ENCODE assay signal across 21 cellular contexts in the genomic region with DNA sequence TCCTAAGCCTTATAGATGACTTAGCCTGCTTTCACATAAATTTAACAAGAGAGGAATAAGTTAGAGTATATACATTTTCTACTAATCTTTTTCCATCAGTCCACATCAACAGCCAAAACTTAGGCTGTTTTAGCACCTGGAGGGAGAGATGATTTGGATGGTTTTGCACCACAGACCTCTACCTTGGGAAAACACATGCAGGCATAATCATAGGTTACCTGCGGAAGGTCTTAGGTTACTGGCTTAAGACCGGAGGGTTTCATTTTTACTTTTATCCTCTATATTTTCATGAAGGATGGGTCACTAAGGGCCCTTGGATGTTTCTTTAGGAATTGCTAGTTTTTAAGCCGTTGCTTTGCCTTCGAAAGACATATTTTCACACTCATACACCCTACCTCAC.
DNase-seq lines count a peak whose midpoint lies in the region; ATAC-seq, FAIRE-seq and TF ChIP-seq lines count a peak whose summit lies in the region.
"Had no signal": no experiment of that assay in that cellular context is flagged by ENCODE, and none has a peak within 500 bp of the region (broad histone marks: within the 10 kb centered on the region; RNA-seq: fewer than 3 reads in every experiment).

No MANE protein-coding gene starts in this region.

- H3K4me1 ChIP-seq in mammary epithelial cell (ENCODE audit: insufficient read depth, low read length) (peaks cover 85% of the 10 kb centered on the region), breast epithelium (no peaks in the 10 kb centered on the region), colonic mucosa (no peaks in the 10 kb centered on the region), hepatocyte (ENCODE audit: insufficient read depth) (peaks cover 3% of the 10 kb centered on the region)
- H3K4me1 ChIP-seq: HAP-1 had no signal

- intact Hi-C loops in mammary epithelial cell (cut with micrococcal nuclease) (no loop called here), breast epithelium (cut with DNase I; ENCODE audit: low total_unique reads) (no loop called here), colonic mucosa (cut with DNase I) (no loop called here)

- H4K20me1 ChIP-seq in mammary epithelial cell (ENCODE audit: insufficient read depth, low read length) (no peaks in the 10 kb centered on the region), hepatocyte (ENCODE audit: insufficient read depth, poor library complexity, severe bottlenecking) (no peaks in the 10 kb centered on the region)

- H3K9me3 ChIP-seq in mammary epithelial cell (replicated peaks; ENCODE audit: insufficient read depth, low read length): no peaks in the 10 kb centered on the region
- no peaks in the 10 kb centered on the region for H3K9me3 ChIP-seq in breast epithelium
- H3K9me3 ChIP-seq in colonic mucosa: no peaks in the 10 kb centered on the region
- H3K9me3 ChIP-seq in hepatocyte (ENCODE audit: low read depth): no peaks in the 10 kb centered on the region
- H3K9me3 ChIP-seq: BE2C, HAP-1 had no signal

- H3K4me2 ChIP-seq in mammary epithelial cell (ENCODE audit: insufficient read depth, low read depth, low read length) (peak overlapping the region; percentile 51), hepatocyte (no peak overlapping the region)

- TF ChIP-seq CTCF in mammary epithelial cell (conservative IDR thresholded peaks at IDR 0.05 in 1 of 2, IDR thresholded peaks at IDR 0.05 in 1 of 2; ENCODE audit: extremely low read depth in 1 of 2, insufficient read depth in 1 of 2, low read depth in 1 of 2, low read length in 2 of 2): no peak
- no peak for TF ChIP-seq CTCF in breast epithelium (IDR thresholded peaks at IDR 0.05)
- TF ChIP-seq CTCF in colonic mucosa (IDR thresholded peaks at IDR 0.05): no peak
- no peak for TF ChIP-seq CTCF in hepatocyte (IDR thresholded peaks at IDR 0.05; ENCODE audit: poor library complexity)

- BruUV-seq in mammary epithelial cell (replicated peaks; lab: Mats Ljungman, UMichigan): no TSS peak

- peaks cover 94% of the 10 kb centered on the region for H3K79me2 ChIP-seq in mammary epithelial cell (ENCODE audit: insufficient read depth, low read length)
- H3K79me2 ChIP-seq in hepatocyte: peaks cover 58% of the 10 kb centered on the region

- H2AFZ ChIP-seq in mammary epithelial cell (ENCODE audit: low read depth, low read length) (no peak overlapping the region), hepatocyte (no peak overlapping the region)

- no peak for DNase-seq in mammary epithelial cell
- DNase-seq in breast epithelium (ENCODE audit: low spot score in 2 of 2): no peak
- DNase-seq in colonic mucosa: no peak
- DNase-seq in hepatocyte (ENCODE audit: low spot score): no peak
- no peak for DNase-seq in HTR-8/SVneo (ENCODE audit: insufficient read length, low spot score)
- no peak for DNase-seq in NCI-H1048 (lab: John Stamatoyannopoulos, UW)
- DNase-seq in NCI-H2029 treated with DMSO at 0.1 percent for 48 hours (lab: John Stamatoyannopoulos, UW): no peak
- DNase-seq: BE2C; CD4-positive, CD25-positive, alpha-beta regulatory T cell; COR-L47; KG1; NCI-H1417; NCI-H187; NCI-H2227 treated with DMSO at 0.1 percent for 48 hours; NCI-H510A treated with DMSO at 0.1 percent for 48 hours; NCI-H774 had no signal

- no peak for ATAC-seq in GM18873 (IDR thresholded peaks at IDR 0.05; ENCODE audit: low FRiP score, unreplicated experiment)

- no peak for TF ChIP-seq POLR2A in breast epithelium (IDR thresholded peaks at IDR 0.05)

- FAIRE-seq in HTR-8/SVneo (lab: Jason Lieb, UNC): no peak
- FAIRE-seq: G401.6, HepG2 had no signal

- H3K4me3 ChIP-seq in mammary epithelial cell (replicated peaks in 1 of 3; ENCODE audit: insufficient read depth in 1 of 3, low read depth in 2 of 3, low read length in 3 of 3) (no peak overlapping the region), breast epithelium (no peak overlapping the region), colonic mucosa (no peak overlapping the region), hepatocyte (no peak overlapping the region)
- H3K4me3 ChIP-seq: HAP-1 had no signal

- 97% methylated on average over 4 of the region's 4 CpGs for WGBS in mammary epithelial cell (ENCODE audit: low coverage, missing lambda C conversion rate)
- 98% methylated on average over 4 of the region's 4 CpGs for WGBS in hepatocyte (ENCODE audit: low lambda C conversion rate, missing lambda C conversion rate)

- H3K36me3 ChIP-seq in mammary epithelial cell (ENCODE audit: insufficient read depth, low read length): peaks cover 8% of the 10 kb centered on the region
- H3K36me3 ChIP-seq in breast epithelium: no peaks in the 10 kb centered on the region
- H3K36me3 ChIP-seq in colonic mucosa: no peaks in the 10 kb centered on the region
- H3K36me3 ChIP-seq in hepatocyte (replicated peaks; ENCODE audit: insufficient read depth, low read depth): no peaks in the 10 kb centered on the region
- H3K36me3 ChIP-seq: BE2C, HAP-1 had no signal

- H3K9me2 ChIP-seq in hepatocyte (replicated peaks; ENCODE audit: insufficient read depth): no peaks in the 10 kb centered on the region

- H3K27ac ChIP-seq in mammary epithelial cell (ENCODE audit: insufficient read depth, low read depth, low read length) (peak overlapping the region; percentile 95), breast epithelium (no peak overlapping the region), colonic mucosa (peak overlapping the region; percentile 58), hepatocyte (peak overlapping the region; percentile 40)
- H3K27ac ChIP-seq: 22Rv1 had no signal

- H3K9ac ChIP-seq in mammary epithelial cell (ENCODE audit: insufficient read depth, low read length): peak overlapping the region; percentile 14
- H3K9ac ChIP-seq in colonic mucosa (ENCODE audit: low read depth in 2 of 2, low read length in 2 of 2): no peak overlapping the region

- H3K27me3 ChIP-seq in mammary epithelial cell (ENCODE audit: insufficient read depth, low read length): no peaks in the 10 kb centered on the region
- H3K27me3 ChIP-seq in breast epithelium: no peaks in the 10 kb centered on the region
- H3K27me3 ChIP-seq in colonic mucosa: no peaks in the 10 kb centered on the region
- no peaks in the 10 kb centered on the region for H3K27me3 ChIP-seq in hepatocyte
- H3K27me3 ChIP-seq: BE2C had no signal

- dilution Hi-C loops in mammary epithelial cell (cut with HindIII; ENCODE audit: low sequenced_read_pairs): no loop called here

- CTCF ChIA-PET in mammary epithelial cell (lab: Charles Lee; ENCODE audit: low non-redundant PET): no interaction called here

- in situ Hi-C loops in mammary epithelial cell (cut with MboI; ENCODE audit: low sequenced_read_pairs in 2 of 2): no loop called here

Comparison
In these comparisons a context has a peak if more than half of its experiments do, and no peak if none do; other contexts are left out.
1. H3K27ac ChIP-seq: peak in mammary epithelial cell (single experiment), colonic mucosa (single experiment) and hepatocyte (single experiment); none in breast epithelium (0 of 2).